11 cellular contexts compared by ENCODE assay signal in genomic region chr5:17248999-17249634, GRCh38. TPM values are rescaled to one million over a fixed set of nuclear protein-coding genes. Genes with fewer than 3 reads are reported as not detected.
DNase-seq lines count a peak whose midpoint lies in the region; ATAC-seq, FAIRE-seq and TF ChIP-seq lines count a peak whose summit lies in the region.
"Had no signal": no experiment of that assay in that cellular context is flagged by ENCODE, and none has a peak within 500 bp of the region (broad histone marks: within the 10 kb centered on the region; RNA-seq: fewer than 3 reads in every experiment).

No MANE protein-coding gene starts in this region.

- H3K4me1 Mint-ChIP-seq in WTC11: peaks cover 30% of the 10 kb centered on the region

- no peak overlapping the region for H3K4me2 ChIP-seq in hepatocyte

- peaks cover 97% of the 10 kb centered on the region for H3K79me2 ChIP-seq in hepatocyte

- CTCF ChIA-PET in WTC11 (lab: Charles Lee): no interaction called here

- H3K9me3 ChIP-seq in hepatocyte (ENCODE audit: low read depth): no peaks in the 10 kb centered on the region
- H3K9me3 ChIP-seq: psoas muscle had no signal

- no peaks in the 10 kb centered on the region for H3K9me2 ChIP-seq in hepatocyte (replicated peaks; ENCODE audit: insufficient read depth)

- no peak overlapping the region for H3K4me3 ChIP-seq in hepatocyte
- H3K4me3 ChIP-seq: psoas muscle had no signal

- H2AFZ ChIP-seq in hepatocyte: no peak overlapping the region

- no peak for TF ChIP-seq CTCF in WTC11 (IDR thresholded peaks at IDR 0.05)
- TF ChIP-seq CTCF in hepatocyte (IDR thresholded peaks at IDR 0.05; ENCODE audit: poor library complexity): no peak

- no peaks in the 10 kb centered on the region for H3K27me3 ChIP-seq in hepatocyte

- peak; percentile 61 for FAIRE-seq in urothelium cell line (lab: Jason Lieb, UNC)

- H3K36me3 ChIP-seq in hepatocyte (replicated peaks; ENCODE audit: insufficient read depth, low read depth): no peaks in the 10 kb centered on the region

- POLR2A ChIA-PET in WTC11 (lab: Charles Lee): no interaction called here

- H3K27me3 Mint-ChIP-seq in WTC11 (ENCODE audit: low read depth): no peaks in the 10 kb centered on the region

- H3K4me3 Mint-ChIP-seq in WTC11: no peak overlapping the region

- H3K27ac Mint-ChIP-seq in WTC11: no peak overlapping the region; the same call in 1 of the 2 replicates

- H3K36me3 Mint-ChIP-seq in WTC11: peaks cover 10% of the 10 kb centered on the region

- no peaks in the 10 kb centered on the region for H3K9me3 Mint-ChIP-seq in WTC11

- ATAC-seq in WTC11: peak; percentile 46; the same call in 1 of the 2 replicates
- ATAC-seq: psoas muscle had no signal

- no peaks in the 10 kb centered on the region for H3K4me1 ChIP-seq in hepatocyte (ENCODE audit: insufficient read depth)
- H3K4me1 ChIP-seq: psoas muscle had no signal

- DNase-seq in SIG-M5 treated with dmso at 0.1 percent for 504 hours (lab: John Stamatoyannopoulos, UW; ENCODE audit: unreplicated experiment) (peak; percentile 66), SIG-M5 (lab: John Stamatoyannopoulos, UW) (no peak), WTC11 (ENCODE audit: low spot score) (no peak), hepatocyte (ENCODE audit: low spot score) (peak; percentile 60), urothelium cell line (ENCODE audit: low spot score) (peak; percentile 95), NCI-H1417 treated with DMSO at 0.1 percent for 48 hours (lab: John Stamatoyannopoulos, UW) (no peak)
- DNase-seq in activated naive CD4-positive, alpha-beta T cell treated with anti-CD3 and anti-CD28 coated beads, Interleukin-2, amount 50 U/mL, for 16 hours: no peak
- DNase-seq in stimulated activated CD8-positive, alpha-beta memory T cell treated with anti-CD3 and anti-CD28 coated beads, Interleukin-4, amount 100 ng/mL, for 48 hours: no peak
- DNase-seq: activated T-cell treated with anti-CD3 and anti-CD28 coated beads for 4 hours, psoas muscle had no signal

- peaks cover 71% of the 10 kb centered on the region for H4K20me1 ChIP-seq in hepatocyte (ENCODE audit: insufficient read depth, poor library complexity, severe bottlenecking)

- peak overlapping the region; percentile 38 for H3K27ac ChIP-seq in hepatocyte
- H3K27ac ChIP-seq: 22Rv1, psoas muscle had no signal

- 70% methylated on average over 3 of the region's 3 CpGs for WGBS in hepatocyte (ENCODE audit: low lambda C conversion rate, missing lambda C conversion rate)

TF ChIP-seq in WTC11, 78 proteins besides CTCF, POLR2A, EP300 and RAD21:
- TF ChIP-seq KAT7 (CRISPR knock-in tag; IDR thresholded peaks at IDR 0.05; ENCODE audit: borderline replicate concordance): no peak
- TF ChIP-seq NR1H2 (CRISPR knock-in tag; IDR thresholded peaks at IDR 0.05): no peak
- TF ChIP-seq ZNF423 (CRISPR knock-in tag; IDR thresholded peaks at IDR 0.05): no peak
- no peak for TF ChIP-seq USF2 (CRISPR knock-in tag; IDR thresholded peaks at IDR 0.05)
- TF ChIP-seq HMGA2 (CRISPR knock-in tag; IDR thresholded peaks at IDR 0.05): no peak
- TF ChIP-seq MXD4 (CRISPR knock-in tag; IDR thresholded peaks at IDR 0.05; ENCODE audit: borderline replicate concordance): no peak
- TF ChIP-seq ZNF281 (CRISPR knock-in tag; IDR thresholded peaks at IDR 0.05): no peak
- TF ChIP-seq PREB (CRISPR knock-in tag; IDR thresholded peaks at IDR 0.05; ENCODE audit: borderline replicate concordance): no peak
- no peak for TF ChIP-seq E2F1 (CRISPR knock-in tag; IDR thresholded peaks at IDR 0.05)
- no peak for TF ChIP-seq ZNF317 (CRISPR knock-in tag; IDR thresholded peaks at IDR 0.05; ENCODE audit: borderline replicate concordance, low read depth)
- TF ChIP-seq ZNF532 (CRISPR knock-in tag; IDR thresholded peaks at IDR 0.05; ENCODE audit: borderline replicate concordance): no peak
- no peak for TF ChIP-seq IRF2 (CRISPR knock-in tag; IDR thresholded peaks at IDR 0.05; ENCODE audit: borderline replicate concordance, low read depth)
- TF ChIP-seq CDX4 (CRISPR knock-in tag; IDR thresholded peaks at IDR 0.05; ENCODE audit: borderline replicate concordance): no peak
- TF ChIP-seq FOXK1 (CRISPR knock-in tag; IDR thresholded peaks at IDR 0.05): no peak
- TF ChIP-seq SP1 (CRISPR knock-in tag; conservative IDR thresholded peaks at IDR 0.05): no peak

RNA-seq across cellular contexts. Expression of gene BASP1, which starts 31.7 kb away (rescaled TPM):
- total RNA-seq in WTC11 (2021): 108 to 123 TPM (median 119 TPM) in 3 replicates
- total RNA-seq in hepatocyte: 134 and 137 TPM in 2 replicates
- 175 and 183 TPM in 2 replicates for polyA plus RNA-seq in hepatocyte

Comparison
In these comparisons a context has a peak if more than half of its experiments do, and no peak if none do; other contexts are left out.
1. DNase-seq: peak in SIG-M5 treated with dmso at 0.1 percent for 504 hours (single experiment), hepatocyte (single experiment) and urothelium cell line (single experiment); none in SIG-M5 (single experiment), WTC11 (single experiment), activated naive CD4-positive, alpha-beta T cell treated with anti-CD3 and anti-CD28 coated beads, Interleukin-2, amount 50 U/mL, for 16 hours (single experiment), stimulated activated CD8-positive, alpha-beta memory T cell treated with anti-CD3 and anti-CD28 coated beads, Interleukin-4, amount 100 ng/mL, for 48 hours (single experiment) and NCI-H1417 treated with DMSO at 0.1 percent for 48 hours (single experiment).